22 cellular contexts compared by ENCODE assay signal in the genomic region with DNA sequence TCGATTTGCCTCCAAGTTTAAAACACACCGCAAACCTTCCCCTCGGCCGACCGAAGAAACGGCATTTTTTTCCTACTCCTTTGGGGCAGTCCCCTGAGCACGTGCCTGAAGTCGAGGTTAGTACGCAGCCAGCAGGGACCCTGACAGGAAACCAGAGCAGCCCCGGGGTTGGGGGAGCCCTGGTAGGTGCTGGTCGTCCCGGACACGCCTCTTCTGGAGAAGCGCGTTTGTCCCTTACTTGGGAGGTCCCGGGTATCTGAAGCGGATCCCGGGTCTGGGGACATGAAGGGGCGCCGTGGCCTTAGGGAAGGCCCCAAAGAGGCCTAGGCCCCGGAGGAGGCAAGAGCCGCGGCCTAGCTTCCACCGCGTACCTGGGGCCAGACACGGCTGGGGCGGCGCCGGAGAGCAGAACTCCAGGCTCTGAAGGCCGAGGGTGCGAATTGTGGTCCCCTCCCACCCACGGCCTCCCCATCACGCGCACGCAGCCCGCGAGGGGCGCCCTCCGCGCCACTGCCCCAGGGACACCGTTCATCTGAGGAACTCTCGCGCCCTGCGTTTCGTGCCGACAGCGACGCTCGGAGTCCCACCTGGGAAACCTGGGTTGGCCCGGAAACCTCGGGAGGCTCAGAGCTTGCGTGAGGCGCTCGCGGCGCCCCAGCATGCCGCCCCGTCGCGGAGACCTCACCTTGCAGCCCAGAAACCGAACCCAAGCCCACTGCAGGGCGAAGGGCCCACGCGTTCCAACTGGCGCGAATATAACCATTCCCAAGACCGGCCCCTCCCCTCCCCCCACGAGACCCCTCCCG. TPM values are rescaled to one million over a fixed set of nuclear protein-coding genes. Genes with fewer than 3 reads are reported as not detected.
A peak's percentile ranks its signal among the peaks of the same experiment; 100 is the strongest.
DNase-seq lines count a peak whose midpoint lies in the region; ATAC-seq and TF ChIP-seq lines count a peak whose summit lies in the region.
"Had no signal": no experiment of that assay in that cellular context is flagged by ENCODE, and none has a peak within 500 bp of the region (broad histone marks: within the 10 kb centered on the region; RNA-seq: fewer than 3 reads in every experiment).

No MANE protein-coding gene starts in this region.

- WGBS in testis, 2 donors, result 8 to 11% methylated on average over 26 to 60 of the region's 69 CpGs

- DNase-seq in stimulated activated CD4-positive, alpha-beta T cell treated with anti-CD3 and anti-CD28 coated beads, Interleukin-15, amount 100 ng/mL, for 24 hours, result peak; percentile 7
- no peak for DNase-seq in stimulated activated CD4-positive, alpha-beta T cell treated with anti-CD3 and anti-CD28 coated beads, Interleukin-4, amount 100 ng/mL, for 4 hours
- peak; percentile 19 for DNase-seq in Karpas-422
- peak; percentile 42 for DNase-seq in iPS-NIHi11 (ENCODE audit: low spot score)
- no peak for DNase-seq in testis
- DNase-seq: activated CD4-positive, alpha-beta T cell treated with anti-CD3 and anti-CD28 coated beads, Interleukin-2, amount 50 U/mL, for 4 hours; body of pancreas; CD4-positive, alpha-beta T cell; DMS 273 treated with DMSO at 0.1 percent for 48 hours; NCI-H187; NCI-H2227 treated with DMSO at 0.1 percent for 48 hours; NCI-H82; PC-3; T-cell; thyroid gland had no signal

- H3K9me2 ChIP-seq in Karpas-422 (replicated peaks; ENCODE audit: insufficient read depth, low read length), result no peaks in the 10 kb centered on the region

- TF ChIP-seq CTCF in testis (IDR thresholded peaks at IDR 0.05), result no peak

- no peak overlapping the region for H3K9ac ChIP-seq in Karpas-422 (ENCODE audit: low read length)

- no peak overlapping the region for H3K4me2 ChIP-seq in Karpas-422 (ENCODE audit: low read depth, low read length, poor library complexity, severe bottlenecking)

- H4K20me1 ChIP-seq in Karpas-422 (ENCODE audit: insufficient read depth, low read depth, low read length), result no peaks in the 10 kb centered on the region

- H3K79me2 ChIP-seq in Karpas-422 (ENCODE audit: low read length), result no peaks in the 10 kb centered on the region

- intact Hi-C loops in testis (cut with DNase I; ENCODE audit: low total_unique reads), result no loop called here

- H3K36me3 ChIP-seq in Karpas-422 (ENCODE audit: insufficient read depth, low read length) (no peaks in the 10 kb centered on the region), testis (ENCODE audit: low read depth, missing control alignments) (no peaks in the 10 kb centered on the region)
- H3K36me3 ChIP-seq: thyroid gland had no signal

- H2AFZ ChIP-seq in Karpas-422 (ENCODE audit: low read length), result no peak overlapping the region

- ATAC-seq in HG03442 (IDR thresholded peaks at IDR 0.05; ENCODE audit: unreplicated experiment) (no peak), HG03469 (IDR thresholded peaks at IDR 0.05; ENCODE audit: unreplicated experiment) (no peak), HG03571 (IDR thresholded peaks at IDR 0.05; ENCODE audit: unreplicated experiment) (no peak)
- ATAC-seq: body of pancreas, mucosa of descending colon, PC-3, T-cell had no signal

- no peak for TF ChIP-seq POLR2A in testis (IDR thresholded peaks at IDR 0.05)

- peaks cover 14% of the 10 kb centered on the region for H3K4me1 ChIP-seq in Karpas-422 (ENCODE audit: low read length)
- H3K4me1 ChIP-seq in testis, result peaks cover 7% of the 10 kb centered on the region

- no peak overlapping the region for H3K4me3 ChIP-seq in Karpas-422 (ENCODE audit: low read length)
- H3K4me3 ChIP-seq in testis, result peak overlapping the region; percentile 34 to 51
- H3K4me3 ChIP-seq: body of pancreas, mucosa of descending colon, thyroid gland had no signal

- no peaks in the 10 kb centered on the region for H3K9me3 ChIP-seq in Karpas-422 (ENCODE audit: low read length)
- no peaks in the 10 kb centered on the region for H3K9me3 ChIP-seq in testis
- H3K9me3 ChIP-seq: body of pancreas, mucosa of descending colon, thyroid gland had no signal

- no peaks in the 10 kb centered on the region for H3K27me3 ChIP-seq in Karpas-422 (ENCODE audit: low read length)
- peaks cover 5% of the 10 kb centered on the region for H3K27me3 ChIP-seq in testis

- H3K27ac ChIP-seq in Karpas-422 (ENCODE audit: low read length) (no peak overlapping the region), testis (no peak overlapping the region)
- H3K27ac ChIP-seq: body of pancreas, thyroid gland had no signal

RNA-seq across cellular contexts. Expression of gene OTP, which starts 10.4 kb away (rescaled TPM):
- total RNA-seq in Karpas-422 (2014; rRNA removed; shearing (Covaris generic); ENCODE audit: low replicate concordance), result not detected in 2 replicates
- total RNA-seq in testis, result under 1 TPM; 0.37 to 0.39 TPM
- 1.5 TPM for polyA plus RNA-seq in testis (ENCODE audit: insufficient read depth, low read depth, low replicate concordance)
- total RNA-seq: body of pancreas; CD4-positive, alpha-beta T cell; chondrocyte; fibroblast of lung; lower leg skin; mucosa of descending colon; PC-3; T-cell; thyroid gland had no signal
- polyA plus RNA-seq: fibroblast of lung had no signal

Comparison
In these comparisons a context has a peak if more than half of its experiments do, and no peak if none do; other contexts are left out.
1. DNase-seq: peak in stimulated activated CD4-positive, alpha-beta T cell treated with anti-CD3 and anti-CD28 coated beads, Interleukin-15, amount 100 ng/mL, for 24 hours (single experiment), Karpas-422 (single experiment) and iPS-NIHi11 (single experiment); none in stimulated activated CD4-positive, alpha-beta T cell treated with anti-CD3 and anti-CD28 coated beads, Interleukin-4, amount 100 ng/mL, for 4 hours (0 of 2) and testis (single experiment).